Comparison of ENCODE assay signal across 9 cellular contexts in the genomic region with DNA sequence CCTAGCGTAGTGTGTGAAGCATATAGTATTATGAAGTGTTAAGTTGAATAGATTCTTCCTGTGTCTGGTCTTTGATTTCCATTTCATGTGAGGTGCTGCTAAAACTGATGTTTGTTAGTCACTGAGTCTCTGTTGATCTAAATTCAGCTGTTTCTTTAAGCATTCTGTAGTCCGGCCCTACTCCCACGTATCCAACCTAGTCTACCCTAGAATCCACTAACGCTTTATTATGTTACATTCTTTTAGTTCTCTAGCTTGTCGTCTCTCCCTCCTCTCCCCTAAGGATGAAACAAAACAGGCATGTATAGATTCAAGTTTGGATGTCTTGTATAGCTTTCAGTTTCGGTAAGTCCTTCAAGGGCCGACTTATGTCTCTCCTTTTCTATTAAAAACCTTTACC. TPM values are rescaled to one million over a fixed set of nuclear protein-coding genes. Genes with fewer than 3 reads are reported as not detected.
DNase-seq lines count a peak whose midpoint lies in the region; ATAC-seq, FAIRE-seq and TF ChIP-seq lines count a peak whose summit lies in the region.
"Had no signal": no experiment of that assay in that cellular context is flagged by ENCODE, and none has a peak within 500 bp of the region (broad histone marks: within the 10 kb centered on the region; RNA-seq: fewer than 3 reads in every experiment).

No MANE protein-coding gene starts in this region.

- peaks cover 45% of the 10 kb centered on the region for H3K4me1 Mint-ChIP-seq in HFFc6 (ENCODE audit: low read depth)

- no peak overlapping the region for H4K5ac ChIP-seq in mesendoderm (ENCODE audit: low read length)

- peaks cover 24% of the 10 kb centered on the region for H3K4me1 ChIP-seq in A549
- H3K4me1 ChIP-seq in GM12878 (ENCODE audit: control insufficient read depth, insufficient read depth, low read length), result no peaks in the 10 kb centered on the region
- peaks cover 4% of the 10 kb centered on the region for H3K4me1 ChIP-seq in mesendoderm (ENCODE audit: control insufficient read depth, low read depth, low read length)

- 48% methylated on average over 7 of the region's 7 CpGs for WGBS in A549 (ENCODE audit: missing lambda C conversion rate)
- WGBS in GM12878 (ENCODE audit: insufficient coverage, insufficient replicate concordance, low lambda C conversion rate, missing lambda C conversion rate), result 1% methylated on average over 7 of the region's 7 CpGs
- no CpG with 5 or more reads among the region's 7 CpGs for WGBS in mesendoderm (ENCODE audit: extremely low coverage, insufficient coverage, low lambda C conversion rate)

- TF ChIP-seq RAD21 in A549 (conservative IDR thresholded peaks at IDR 0.05 in 1 of 2, IDR thresholded peaks at IDR 0.05 in 1 of 2) (no peak), GM12878 (IDR thresholded peaks at IDR 0.05; ENCODE audit: insufficient read depth, low read depth, low read length) (no peak)

- ATAC-seq in A549 (no peak), GM12878 (no peak), HG02610 (IDR thresholded peaks at IDR 0.05; ENCODE audit: unreplicated experiment) (no peak), HG03159 (IDR thresholded peaks at IDR 0.05; ENCODE audit: unreplicated experiment) (no peak)
- ATAC-seq: sciatic nerve had no signal

- peaks cover 20% of the 10 kb centered on the region for H3K27me3 Mint-ChIP-seq in HFFc6 (ENCODE audit: insufficient read depth)

- H3K27ac ChIP-seq in A549, result peak overlapping the region in 1 of 2 experiments; percentile 38; a peak in 1 of 6 replicates
- H3K27ac ChIP-seq in GM12878 (ENCODE audit: control insufficient read depth, insufficient read depth), result peak overlapping the region; percentile 90
- no peak overlapping the region for H3K27ac ChIP-seq in mesendoderm (ENCODE audit: low read depth, low read length)

- H3K27ac Mint-ChIP-seq in HFFc6, result peak overlapping the region; percentile 98

- SMC1A ChIA-PET in GM12878 (lab: Charles Lee; ENCODE audit: uncharacterized antibody, unreplicated experiment), result interaction anchor here (0.8 to 3.8 kb wide), 13 partner anchors 11 to 727 kb away, joined by 3 to 64 read pairs (median 14); partner anchors contain the start of gene ADM

- peaks cover 8% of the 10 kb centered on the region for H3K79me1 ChIP-seq in mesendoderm (ENCODE audit: low read length)

- no peak for TF ChIP-seq CTCF in A549 (IDR thresholded peaks at IDR 0.05)
- TF ChIP-seq CTCF in HFFc6 (IDR thresholded peaks at IDR 0.05), result no peak
- no peak for TF ChIP-seq CTCF in GM12878 (IDR thresholded peaks at IDR 0.05 in 2 of 3, conservative IDR thresholded peaks at IDR 0.05 in 1 of 3; ENCODE audit: control insufficient read depth in 2 of 3, extremely low read depth in 1 of 3, insufficient read depth in 1 of 3, low read depth in 3 of 3, low read length in 3 of 3)

- H3K4me2 ChIP-seq in A549, result peak overlapping the region; percentile 83
- H3K4me2 ChIP-seq in GM12878 (ENCODE audit: control insufficient read depth, insufficient read depth), result peak overlapping the region; percentile 41
- peak overlapping the region; percentile 23 for H3K4me2 ChIP-seq in mesendoderm (ENCODE audit: low read length)

- CTCF ChIA-PET in A549 (lab: Yijun Ruan, JAX) (interaction anchor here (0.8 to 5.9 kb wide), 5 partner anchors 9 to 70 kb away, joined by 3 to 38 read pairs (median 3); no protein-coding TSS in a partner anchor), GM12878 (lab: Yijun Ruan, JAX) (interaction anchor here (0.5 to 3.7 kb wide), 13 partner anchors 9 to 480 kb away, joined by 3 to 31 read pairs (median 7); no protein-coding TSS in a partner anchor)

- intact Hi-C loops in GM12878 (cut with micrococcal nuclease; ENCODE audit: unreplicated experiment), result loop anchor here (1.0 to 2.0 kb wide), 2 partner anchors 36 to 171 kb away; no protein-coding TSS in a partner anchor

- H3K9me3 ChIP-seq in A549 (no peaks in the 10 kb centered on the region), GM12878 (replicated peaks; ENCODE audit: control insufficient read depth, insufficient read depth, low read length) (no peaks in the 10 kb centered on the region)

- H2AFZ ChIP-seq in GM12878 (ENCODE audit: control insufficient read depth, low read depth, low read length), result peak overlapping the region; percentile 16

- H3K9me3 Mint-ChIP-seq in HFFc6, result no peaks in the 10 kb centered on the region; the same call in 1 of the 2 replicates

- no peak overlapping the region for H4K8ac ChIP-seq in mesendoderm (ENCODE audit: low read depth, low read length)

- H3K27me3 ChIP-seq in GM12878 (replicated peaks in 1 of 2; ENCODE audit: control insufficient read depth in 2 of 2, insufficient read depth in 2 of 2, low read length in 1 of 2) (no peaks in the 10 kb centered on the region), mesendoderm (ENCODE audit: insufficient read depth, low read length, poor library complexity) (no peaks in the 10 kb centered on the region)

- no peak overlapping the region for H2BK120ac ChIP-seq in mesendoderm (ENCODE audit: low read depth, low read length)

- no peak overlapping the region for H2BK15ac ChIP-seq in mesendoderm (replicated peaks; ENCODE audit: low read depth)

- H3K36me3 ChIP-seq in GM12878 (ENCODE audit: control insufficient read depth in 2 of 2, insufficient read depth in 2 of 2, low read length in 1 of 2) (peaks cover 2 to 12% of the 10 kb centered on the region in 2 experiments), mesendoderm (ENCODE audit: control insufficient read depth, insufficient read depth, low read length) (peaks cover 9% of the 10 kb centered on the region)

- in situ Hi-C loops in GM12878 (cut with MboI), result no loop called here

- no peak overlapping the region for H2BK5ac ChIP-seq in mesendoderm (ENCODE audit: low read length)

- no peak overlapping the region for H2AK5ac ChIP-seq in mesendoderm (ENCODE audit: low read length)

- peak overlapping the region; percentile 83 for H3K4me3 Mint-ChIP-seq in HFFc6

- no peak overlapping the region for H3K18ac ChIP-seq in mesendoderm (ENCODE audit: low read length)

- H3K56ac ChIP-seq in mesendoderm (ENCODE audit: low read length), result peak overlapping the region; percentile 46

- FAIRE-seq in A549 (lab: Jason Lieb, UNC), result no peak
- no peak for FAIRE-seq in GM12878 (lab: Jason Lieb, UNC)

- TF ChIP-seq EP300 in A549 (IDR thresholded peaks at IDR 0.05), result no peak
- TF ChIP-seq EP300 in GM12878 (IDR thresholded peaks at IDR 0.05; ENCODE audit: borderline replicate concordance in 1 of 2, control insufficient read depth in 1 of 2, low read depth in 2 of 2, low read length in 2 of 2), result no peak

- no peak overlapping the region for H3K23ac ChIP-seq in mesendoderm (ENCODE audit: low read length)

- no peaks in the 10 kb centered on the region for H4K20me1 ChIP-seq in GM12878 (ENCODE audit: control insufficient read depth, insufficient read depth)

- H3K9ac ChIP-seq in GM12878 (ENCODE audit: control insufficient read depth, insufficient read depth, low read length), result peak overlapping the region; percentile 7
- H3K9ac ChIP-seq in mesendoderm (ENCODE audit: low read length), result peak overlapping the region; percentile 39

- H3K4me3 ChIP-seq in A549, result peak overlapping the region; percentile 89; the same call in 1 of the 3 replicates
- peak overlapping the region; percentile 90 for H3K4me3 ChIP-seq in GM12878
- H3K4me3 ChIP-seq in mesendoderm (ENCODE audit: low read length), result no peak overlapping the region

- POLR2A ChIA-PET in A549 (lab: Yijun Ruan, JAX) (interaction anchor here (3.3 kb wide), 1 partner anchor 116 kb away, joined by 21 read pairs; the partner anchor contains the start of gene ZNF143), GM12878 (lab: Charles Lee) (interaction anchor here (0.5 to 4.0 kb wide), 14 partner anchors 9 to 232 kb away, joined by 3 to 19 read pairs (median 4); partner anchors contain the start of gene ZNF143)

- BruUV-seq in GM12878 (replicated peaks; lab: Mats Ljungman, UMichigan), result no TSS peak

- RAD21 ChIA-PET in GM12878 (lab: Charles Lee; ENCODE audit: unreplicated experiment), result interaction anchor here (0.9 to 4.0 kb wide), 16 partner anchors 10 to 170 kb away, joined by 3 to 46 read pairs (median 6); partner anchors contain the start of genes SWAP70 and ZNF143

- DNase-seq in A549 (ENCODE audit: low read depth in 1 of 2, low spot score in 1 of 2) (no peak), HFFc6 (no peak), GM12878 (ENCODE audit: low read depth, low spot score) (no peak), mesendoderm (no peak), nucleus accumbens (lab: John Stamatoyannopoulos, UW) (no peak)
- DNase-seq in activated CD8-positive, alpha-beta memory T cell treated with anti-CD3 and anti-CD28 coated beads for 24 hours, result no peak

- TF ChIP-seq POLR2A in A549 (IDR thresholded peaks at IDR 0.05; ENCODE audit: low read length), result no peak
- TF ChIP-seq POLR2A in GM12878 (IDR thresholded peaks at IDR 0.05; ENCODE audit: low read depth, low read length), result no peak

- H3K4ac ChIP-seq in mesendoderm (ENCODE audit: low read depth, low read length), result no peak overlapping the region

- H3K36me3 Mint-ChIP-seq in HFFc6 (ENCODE audit: low read depth), result peaks cover 70% of the 10 kb centered on the region

- H3K79me2 ChIP-seq in GM12878 (ENCODE audit: control insufficient read depth, insufficient read depth, low read length), result peaks cover 64% of the 10 kb centered on the region
- H3K79me2 ChIP-seq in mesendoderm (ENCODE audit: control insufficient read depth, insufficient read depth, low read length), result peaks cover 48% of the 10 kb centered on the region

RNA-seq across cellular contexts. Expression of gene WEE1, which starts 4.1 kb away (rescaled TPM):
- polyA plus RNA-seq in A549 (2011; rRNA removed) (32.8 and 41.3 TPM in 2 replicates), A549 (2017; fragmentation: RNase III; extraction: RNeasy Plus Mini Kit Qiagen cat#74134 plus additional on column Dnase treatment) (18.6 to 19.5 TPM (median 18.6 TPM) in 3 replicates), GM12878 (2011; rRNA removed) (54.1 and 71.9 TPM in 2 replicates), GM12878 (2014; fragmentation: Illumina TruSeq; extraction: Trizol) (69.5 and 84.0 TPM in 2 replicates), GM12878 (2014; fragmentation: Nextera tagmentation; extraction: Ambion mirVana) (10 to 100 TPM; 20.6 to 22.2 TPM), GM12878 (2014; rRNA removed) (39.6 and 41.0 TPM in 2 replicates), GM12878 (2016; fragmentation: Nextera tagmentation; extraction: Ambion mirVana) (10 to 100 TPM; 13.8 to 28.0 TPM)
- 13.2 and 15.5 TPM in 2 replicates for polyA plus RNA-seq in A549 (2012; cell fraction: cytosol; rRNA removed)
- 24.6 and 34.6 TPM in 2 replicates for polyA plus RNA-seq in A549 (2012; cell fraction: nucleus; rRNA removed)
- 20.2 and 32.0 TPM in 2 replicates for polyA minus RNA-seq in A549 (2011; rRNA and poly(A)+ RNA removed)
- total RNA-seq in HFFc6 (2021; fragmentation: NEBNext Ultra II Directional; extraction: Animal tissue kit (Norgen Biotek cat#: 25700)), result 10 to 100 TPM; 28.3 to 45.6 (median 39.4) TPM
- 98.0 and 98.8 TPM in 2 replicates for total RNA-seq in GM12878 (2013; cell fraction: nucleolus; rRNA removed)
- total RNA-seq in GM12878 (2014; rRNA removed) (53.9 and 58.4 TPM in 2 replicates), GM12878 (2014; rRNA removed; fragmentation: Illumina TruSeq; extraction: Trizol) (51.1 and 51.4 TPM in 2 replicates), GM12878 (2021) (51.7 and 58.0 TPM in 2 replicates)
- polyA plus RNA-seq in GM12878 (2011; ENCODE audit: low read depth), result 10.7 TPM
- polyA plus RNA-seq in GM12878 (2011; cell fraction: cytosol; rRNA removed), result 17.6 and 21.0 TPM in 2 replicates
- 46.7 and 55.2 TPM in 2 replicates for polyA plus RNA-seq in GM12878 (2011; cell fraction: nucleus; rRNA removed)
- 16.9 and 21.6 TPM in 2 replicates for polyA plus RNA-seq in GM12878 (2012)
- 26.8 and 46.9 TPM in 2 replicates for polyA minus RNA-seq in GM12878 (2011; rRNA and poly(A)+ RNA removed)
- polyA minus RNA-seq in GM12878 (2011; cell fraction: cytosol; rRNA and poly(A)+ RNA removed), result 13.4 and 19.4 TPM in 2 replicates
- polyA minus RNA-seq in GM12878 (2011; cell fraction: nucleus; rRNA and poly(A)+ RNA removed), result 35.7 and 71.9 TPM in 2 replicates
- polyA plus RNA-seq in mesendoderm (2013, experiment 1 of 2), result 59.6 TPM
- 65.2 TPM for polyA plus RNA-seq in mesendoderm (2013, experiment 2 of 2)

Comparison
In these comparisons a context has a peak if more than half of its experiments do, and no peak if none do; other contexts are left out.
1. H3K4me2 ChIP-seq: peak in every context shown above with its lines; median percentile 83 in A549; 41 in GM12878; 23 in mesendoderm.